9 cellular contexts compared by ENCODE assay signal in genomic region chr7:116810267-116811116, GRCh38. TPM values are rescaled to one million over a fixed set of nuclear protein-coding genes. Genes with fewer than 3 reads are reported as not detected.
A peak's percentile ranks its signal among the peaks of the same experiment; 100 is the strongest.
DNase-seq lines count a peak whose midpoint lies in the region; ATAC-seq and TF ChIP-seq lines count a peak whose summit lies in the region.
"Had no signal": no experiment of that assay in that cellular context is flagged by ENCODE, and none has a peak within 500 bp of the region (broad histone marks: within the 10 kb centered on the region; RNA-seq: fewer than 3 reads in every experiment).

No MANE protein-coding gene starts in this region.

- peak; percentile 23 for TF ChIP-seq POLR2A in right lobe of liver (IDR thresholded peaks at IDR 0.05)

- 26% methylated on average over 6 of the region's 6 CpGs for WGBS in right lobe of liver (ENCODE audit: insufficient coverage, low coverage, low lambda C conversion rate, missing lambda C conversion rate)

- ATAC-seq in right lobe of liver (peak; percentile 63 to 83 (median 76)), upper lobe of right lung (peak; percentile 62)
- no peak for ATAC-seq in activated CD4-positive, CD25-positive, alpha-beta regulatory T cell treated with anti-CD3 and anti-CD28 coated beads, Interleukin-2, amount 50 U/mL, for 24 hours

- H3K27ac ChIP-seq in VCaP (peak overlapping the region; percentile 67), right lobe of liver (peak overlapping the region; percentile 43 to 91 (median 91)), upper lobe of right lung (no peak overlapping the region), RWPE1 (no peak overlapping the region)

- intact Hi-C loops in right lobe of liver (cut with DNase I): loop anchor here in 1 of 2 donors (10.0 kb wide), 1 partner anchor 216 kb away; no protein-coding TSS in a partner anchor
- intact Hi-C loops in upper lobe of right lung (cut with DNase I): no loop called here

- no peaks in the 10 kb centered on the region for H3K9me3 ChIP-seq in right lobe of liver
- no peaks in the 10 kb centered on the region for H3K9me3 ChIP-seq in upper lobe of right lung

- H3K27me3 ChIP-seq in right lobe of liver (no peaks in the 10 kb centered on the region), upper lobe of right lung (no peaks in the 10 kb centered on the region)

- H3K4me3 ChIP-seq in right lobe of liver: peak overlapping the region in 2 of 3 donors; percentile 44 to 49
- no peak overlapping the region for H3K4me3 ChIP-seq in upper lobe of right lung

- CTCF ChIA-PET in RWPE1 (lab: Yijun Ruan, JAX): interaction anchor here (0.6 to 1.1 kb wide), 5 partner anchors 15 to 639 kb away, joined by 3 to 5 read pairs (median 3); partner anchors contain the start of gene MET

- TF ChIP-seq CTCF in VCaP (conservative IDR thresholded peaks at IDR 0.05) (no peak), right lobe of liver (IDR thresholded peaks at IDR 0.05) (no peak), upper lobe of right lung (IDR thresholded peaks at IDR 0.05) (no peak), RWPE1 (conservative IDR thresholded peaks at IDR 0.05; ENCODE audit: low read depth) (no peak)

- H3K4me1 ChIP-seq in right lobe of liver (peaks cover 0 to 40% (median 14%) of the 10 kb centered on the region in 4 donors), upper lobe of right lung (peaks cover 8% of the 10 kb centered on the region)

- DNase-seq in NCI-H146 (lab: John Stamatoyannopoulos, UW) (peak; percentile 31), NCI-H146 treated with DMSO at 0.1 percent for 48 hours (lab: John Stamatoyannopoulos, UW; ENCODE audit: unreplicated experiment) (no peak), right lobe of liver (no peak), upper lobe of right lung (no peak), RWPE1 (ENCODE audit: low spot score) (no peak)
- DNase-seq in activated CD4-positive, alpha-beta T cell treated with anti-CD3 and anti-CD28 coated beads for 1 hour: no peak
- DNase-seq: activated T-cell treated with anti-CD3 and anti-CD28 coated beads, Interleukin-2, amount 50 U/mL, for 24 hours had no signal

- H3K36me3 ChIP-seq in right lobe of liver: no peaks in the 10 kb centered on the region
- no peaks in the 10 kb centered on the region for H3K36me3 ChIP-seq in upper lobe of right lung

- POLR2A ChIA-PET in RWPE1 (lab: Yijun Ruan, JAX; ENCODE audit: low non-redundant PET): no interaction called here

RNA-seq across cellular contexts. Expression of gene CAPZA2, which starts 51.9 kb away (rescaled TPM):
- total RNA-seq in right lobe of liver (100 to 1,000 TPM in 3 of 6 experiments, 10 to 100 TPM in 3; 48.8 to 114 (median 89.8) TPM), upper lobe of right lung (249 TPM)

Comparison
In these comparisons a context has a peak if more than half of its experiments do, and no peak if none do; other contexts are left out.
1. H3K27ac ChIP-seq: peak in VCaP (single experiment) and right lobe of liver (3 of 3); none in upper lobe of right lung (single experiment) and RWPE1 (single experiment).
2. ATAC-seq: peak in right lobe of liver (4 of 4) and upper lobe of right lung (single experiment); none in activated CD4-positive, CD25-positive, alpha-beta regulatory T cell treated with anti-CD3 and anti-CD28 coated beads, Interleukin-2, amount 50 U/mL, for 24 hours (0 of 2).